In genomic region chr15:79466488-79466887, GRCh38 we compare ENCODE assay signal across 23 cellular contexts. TPM values are rescaled to one million over a fixed set of nuclear protein-coding genes. Genes with fewer than 3 reads are reported as not detected.
DNase-seq lines count a peak whose midpoint lies in the region.
"Had no signal": no experiment of that assay in that cellular context is flagged by ENCODE, and none has a peak within 500 bp of the region (broad histone marks: within the 10 kb centered on the region; RNA-seq: fewer than 3 reads in every experiment).

No MANE protein-coding gene starts in this region.

- no peak overlapping the region for H3K4ac ChIP-seq in trophoblast cell (ENCODE audit: low read depth, low read length)

- H3K36me3 ChIP-seq in BLaER1: no peaks in the 10 kb centered on the region
- H3K36me3 ChIP-seq in BLaER1 treated with 17β-estradiol and CSF1 and Interleukin-3, amounts not matched to agents 10 nM and 100 nM: peaks cover 0 to 3% (median 0%) of the 10 kb centered on the region in 11 experiments; a peak in 2 of 22 replicates
- H3K36me3 ChIP-seq in trophoblast cell (ENCODE audit: control insufficient read depth in 1 of 2, insufficient read depth in 2 of 2, low read length in 2 of 2): peaks cover 0 to 2% of the 10 kb centered on the region in 2 experiments
- no peaks in the 10 kb centered on the region; the same call in 1 of the 2 replicates for H3K36me3 ChIP-seq in MG63
- H3K36me3 ChIP-seq: BE2C had no signal

- H3K79me2 ChIP-seq in trophoblast cell (ENCODE audit: control insufficient read depth, insufficient read depth, low read length, poor library complexity): no peaks in the 10 kb centered on the region

- H4K91ac ChIP-seq in trophoblast cell (ENCODE audit: low read depth, low read length): no peak overlapping the region

- no peak overlapping the region for H3K9ac ChIP-seq in BLaER1
- H3K9ac ChIP-seq in BLaER1 treated with 17β-estradiol and CSF1 and Interleukin-3, amounts not matched to agents 10 nM and 100 nM: no peak overlapping the region
- H3K9ac ChIP-seq in trophoblast cell (ENCODE audit: low read length): no peak overlapping the region

- H3K9me3 ChIP-seq in BLaER1 (no peaks in the 10 kb centered on the region), trophoblast cell (ENCODE audit: insufficient read depth, low read depth, low read length) (no peaks in the 10 kb centered on the region), MG63 (no peaks in the 10 kb centered on the region)
- H3K9me3 ChIP-seq in BLaER1 treated with 17β-estradiol and CSF1 and Interleukin-3, amounts not matched to agents 10 nM and 100 nM (replicated peaks in 1 of 11): no peaks in the 10 kb centered on the region
- H3K9me3 ChIP-seq: BE2C had no signal

- H2BK12ac ChIP-seq in trophoblast cell (ENCODE audit: low read length): no peak overlapping the region

- H3K4me3 ChIP-seq in BLaER1 (no peak overlapping the region), trophoblast cell (ENCODE audit: low read depth, low read length) (no peak overlapping the region), MG63 (no peak overlapping the region)
- H3K4me3 ChIP-seq in BLaER1 treated with 17β-estradiol and CSF1 and Interleukin-3, amounts not matched to agents 10 nM and 100 nM: no peak overlapping the region
- H3K4me3 ChIP-seq: GM12878 had no signal

- H3K79me1 ChIP-seq in trophoblast cell (ENCODE audit: low read length): no peaks in the 10 kb centered on the region

- no peak overlapping the region for H2BK120ac ChIP-seq in trophoblast cell (ENCODE audit: insufficient read depth, low read length, poor library complexity)

- H3K27me3 ChIP-seq in BLaER1: no peaks in the 10 kb centered on the region
- H3K27me3 ChIP-seq in BLaER1 treated with 17β-estradiol and CSF1 and Interleukin-3, amounts not matched to agents 10 nM and 100 nM: no peaks in the 10 kb centered on the region
- H3K27me3 ChIP-seq in trophoblast cell (ENCODE audit: insufficient read depth, low read length): no peaks in the 10 kb centered on the region
- no peaks in the 10 kb centered on the region for H3K27me3 ChIP-seq in MG63
- H3K27me3 ChIP-seq: BE2C had no signal

- DNase-seq in NCI-H345 (lab: John Stamatoyannopoulos, UW) (peak; percentile 5), NCI-H345 treated with DMSO at 0.1 percent for 48 hours (lab: John Stamatoyannopoulos, UW; ENCODE audit: unreplicated experiment) (no peak), trophoblast cell (peak; percentile 30 to 54), T1000 (lab: John Stamatoyannopoulos, UW) (no peak), MG63 (no peak)
- DNase-seq: 8988T; ACHN; BE2C; C1 segment of cervical spinal cord; CD4-positive, alpha-beta memory T cell; CD4-positive, CD25-positive, alpha-beta regulatory T cell; CD8-positive, alpha-beta memory T cell; COR-L47; DMS 273 treated with DMSO at 0.1 percent for 48 hours; DMS153; DMS53; DMS79; DND-41; EL; GDM1 had no signal

- H3K14ac ChIP-seq in trophoblast cell (ENCODE audit: low read length): no peak overlapping the region

- WGBS in trophoblast cell (ENCODE audit: extremely low coverage, insufficient coverage, insufficient read length): no CpG with 5 or more reads among the region's 3 CpGs

- H4K8ac ChIP-seq in trophoblast cell (ENCODE audit: low read depth, low read length): no peak overlapping the region

- no peak overlapping the region for H2AFZ ChIP-seq in trophoblast cell (ENCODE audit: insufficient read depth, low read length, poor library complexity)

- H3K18ac ChIP-seq in trophoblast cell (ENCODE audit: low read length): no peak overlapping the region

- H3K23ac ChIP-seq in trophoblast cell (ENCODE audit: low read length): no peak overlapping the region

- H2AK5ac ChIP-seq in trophoblast cell (ENCODE audit: low read length): no peak overlapping the region

- H3K4me2 ChIP-seq in BLaER1 (peak overlapping the region; percentile 37), trophoblast cell (ENCODE audit: low read length) (no peak overlapping the region)
- H3K4me2 ChIP-seq in BLaER1 treated with 17β-estradiol and CSF1 and Interleukin-3, amounts not matched to agents 10 nM and 100 nM: peak overlapping the region in 6 of 11 experiments; percentile 4 to 43 (median 20); a peak in 7 of 22 replicates

- H2BK5ac ChIP-seq in trophoblast cell (ENCODE audit: low read depth, low read length, poor library complexity): no peak overlapping the region

- H4K12ac ChIP-seq in trophoblast cell (ENCODE audit: low read depth, low read length): no peak overlapping the region

- H3K27ac ChIP-seq in BLaER1 (no peak overlapping the region), trophoblast cell (ENCODE audit: low read depth, low read length) (no peak overlapping the region)
- H3K27ac ChIP-seq in BLaER1 treated with 17β-estradiol and CSF1 and Interleukin-3, amounts not matched to agents 10 nM and 100 nM: no peak overlapping the region

- peaks cover 6% of the 10 kb centered on the region for H3K4me1 ChIP-seq in BLaER1
- H3K4me1 ChIP-seq in BLaER1 treated with 17β-estradiol and CSF1 and Interleukin-3, amounts not matched to agents 10 nM and 100 nM: peaks cover 0 to 8% (median 5%) of the 10 kb centered on the region in 10 experiments; a peak in 11 of 20 replicates
- no peaks in the 10 kb centered on the region for H3K4me1 ChIP-seq in trophoblast cell (ENCODE audit: control insufficient read depth in 1 of 2, insufficient read depth in 2 of 2, low read length in 2 of 2)
- H3K4me1 ChIP-seq: BE2C had no signal

- H4K20me1 ChIP-seq in BLaER1: no peaks in the 10 kb centered on the region
- H4K20me1 ChIP-seq in BLaER1 treated with 17β-estradiol and CSF1 and Interleukin-3, amounts not matched to agents 10 nM and 100 nM: no peaks in the 10 kb centered on the region

RNA-seq across cellular contexts. Expression of gene MINAR1, which starts 34.4 kb away (rescaled TPM):
- polyA plus RNA-seq in trophoblast cell (2013): 1.5 and 1.7 TPM in 2 replicates
- 0.52 and 0.79 TPM in 2 replicates for total RNA-seq in MG63 (2014; rRNA removed; shearing (Covaris generic); ENCODE audit: low replicate concordance)
- polyA plus RNA-seq: CD8-positive, alpha-beta memory T cell had no signal

Comparison
In these comparisons a context has a peak if more than half of its experiments do, and no peak if none do; other contexts are left out.
1. DNase-seq: peak in NCI-H345 (single experiment) and trophoblast cell (2 of 2); none in NCI-H345 treated with DMSO at 0.1 percent for 48 hours (single experiment), T1000 (single experiment) and MG63 (single experiment).